31 cellular contexts compared by ENCODE assay signal in the genomic region with DNA sequence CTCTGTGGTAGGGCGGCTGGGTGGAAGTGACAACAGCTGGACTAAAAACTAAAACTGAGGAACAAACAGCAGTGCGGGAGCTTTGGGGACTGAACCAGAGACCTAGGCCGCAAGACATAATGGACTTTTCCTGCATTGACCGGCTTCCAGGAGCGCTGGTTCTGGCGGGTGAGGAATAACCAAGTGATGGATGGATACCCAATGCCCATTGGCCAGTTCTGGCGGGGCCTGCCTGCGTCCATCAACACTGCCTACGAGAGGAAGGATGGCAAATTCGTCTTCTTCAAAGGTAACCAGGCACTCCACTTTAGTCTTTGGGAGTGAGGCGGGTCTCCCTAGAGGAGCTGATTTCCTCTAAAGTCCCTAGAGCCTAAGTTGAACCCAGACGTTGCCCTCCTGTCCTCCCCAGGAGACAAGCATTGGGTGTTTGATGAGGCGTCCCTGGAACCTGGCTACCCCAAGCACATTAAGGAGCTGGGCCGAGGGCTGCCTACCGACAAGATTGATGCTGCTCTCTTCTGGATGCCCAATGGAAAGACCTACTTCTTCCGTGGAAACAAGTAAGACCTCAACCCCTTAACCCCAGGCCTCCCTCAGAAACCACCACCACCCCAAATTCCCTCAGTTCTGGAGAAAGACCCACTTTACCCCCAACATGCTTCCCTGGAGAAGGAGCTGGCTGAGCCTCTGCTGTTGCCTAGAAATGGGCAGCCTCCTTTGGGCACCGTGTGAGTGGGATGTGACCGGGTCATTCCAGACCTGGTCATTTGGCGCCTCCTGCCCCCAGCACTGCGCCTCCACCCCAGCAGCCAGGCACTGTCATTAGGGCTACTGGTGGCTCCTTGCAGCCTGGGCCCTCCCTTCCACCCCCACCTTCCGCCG. TPM values are rescaled to one million over a fixed set of nuclear protein-coding genes. Genes with fewer than 3 reads are reported as not detected.
DNase-seq lines count a peak whose midpoint lies in the region; ATAC-seq and TF ChIP-seq lines count a peak whose summit lies in the region.
"Had no signal": no experiment of that assay in that cellular context is flagged by ENCODE, and none has a peak within 500 bp of the region (broad histone marks: within the 10 kb centered on the region; RNA-seq: fewer than 3 reads in every experiment).

No MANE protein-coding gene starts in this region.

- H3K27ac ChIP-seq in AG04450 (ENCODE audit: low read depth, low read length): peak overlapping the region; percentile 65
- peak overlapping the region; percentile 8; the same call in 1 of the 2 replicates for H3K27ac ChIP-seq in IMR-90 (ENCODE audit: insufficient read depth, low read length)
- H3K27ac ChIP-seq in fibroblast of lung (ENCODE audit: insufficient read depth, low read length): peak overlapping the region; percentile 97
- H3K27ac ChIP-seq: neural progenitor cell, prostate gland had no signal

- H4K91ac ChIP-seq in IMR-90 (ENCODE audit: insufficient read depth, low read depth, low read length): no peak overlapping the region

- peaks cover 54% of the 10 kb centered on the region; the same call in 1 of the 2 replicates for H4K20me1 ChIP-seq in IMR-90 (ENCODE audit: insufficient read depth, low read length)
- H4K20me1 ChIP-seq in fibroblast of lung (ENCODE audit: control insufficient read depth, extremely low read depth, insufficient read depth, low read length): no peaks in the 10 kb centered on the region

- peaks cover 65% of the 10 kb centered on the region for H3K36me3 ChIP-seq in IMR-90 (ENCODE audit: control insufficient read depth, insufficient read depth, low read length)
- peaks cover 61% of the 10 kb centered on the region for H3K36me3 ChIP-seq in fibroblast of lung (ENCODE audit: control insufficient read depth, insufficient read depth, low read length)
- H3K36me3 ChIP-seq: neural progenitor cell had no signal

- H3K56ac ChIP-seq in IMR-90 (ENCODE audit: extremely low read depth, insufficient read depth, low read length): no peak overlapping the region

- BruUV-seq in IMR-90 (replicated peaks; lab: Mats Ljungman, UMichigan): no TSS peak

- peaks cover 27% of the 10 kb centered on the region for H3K9me1 ChIP-seq in IMR-90 (ENCODE audit: insufficient read depth, low read length)

- TF ChIP-seq CTCF in AG04450 (IDR thresholded peaks at IDR 0.05; ENCODE audit: low read depth, low read length) (no peak), IMR-90 (conservative IDR thresholded peaks at IDR 0.05; ENCODE audit: low read depth, low read length) (no peak), fibroblast of lung (conservative IDR thresholded peaks at IDR 0.05 in 1 of 2, IDR thresholded peaks at IDR 0.05 in 1 of 2; ENCODE audit: low read depth in 1 of 2, low read length in 2 of 2) (no peak)

- CTCF ChIA-PET in AG04450 (lab: Charles Lee): interaction anchor here (0.7 to 2.1 kb wide), 6 partner anchors 8 to 288 kb away, joined by 3 to 12 read pairs (median 6); no protein-coding TSS in a partner anchor
- CTCF ChIA-PET in IMR-90 (lab: Yijun Ruan, JAX): no interaction called here

- H3K4me3 ChIP-seq in AG04450 (ENCODE audit: low read depth, low read length) (no peak overlapping the region), IMR-90 (ENCODE audit: insufficient read depth, low read depth, low read length) (no peak overlapping the region), fibroblast of lung (replicated peaks in 1 of 4; ENCODE audit: control extremely low read depth in 1 of 4, insufficient read depth in 1 of 4, low read depth in 3 of 4, low read length in 4 of 4) (no peak overlapping the region)
- H3K4me3 ChIP-seq: heart right ventricle, neural progenitor cell, Peyer's patch, prostate gland, thoracic aorta had no signal

- H3K9ac ChIP-seq in IMR-90 (ENCODE audit: low read depth, low read length) (no peak overlapping the region), fibroblast of lung (ENCODE audit: insufficient read depth, low read length) (no peak overlapping the region)
- H3K9ac ChIP-seq: neural progenitor cell had no signal

- no peak overlapping the region for H2AK5ac ChIP-seq in IMR-90 (ENCODE audit: low read depth, low read length)

- H2BK5ac ChIP-seq in IMR-90 (ENCODE audit: low read depth, low read length, poor library complexity, severe bottlenecking): no peak overlapping the region

- no peak for TF ChIP-seq RAD21 in IMR-90 (IDR thresholded peaks at IDR 0.05; ENCODE audit: low read length)

- 98% methylated on average over 14 of the region's 22 CpGs; no CpG with 5 or more reads in 1 of the 2 experiments for WGBS in IMR-90 (ENCODE audit: extremely low coverage in 2 of 2, insufficient read length in 1 of 2), 2 experiments

- intact Hi-C loops in IMR-90 (cut with micrococcal nuclease): no loop called here
- intact Hi-C loops in posterior vena cava (cut with DNase I): loop anchor here in 1 of 2 donors (10.0 kb wide), 1 partner anchor 280 kb away; no protein-coding TSS in a partner anchor

- H3K4me2 ChIP-seq in IMR-90 (ENCODE audit: low read depth, low read length) (no peak overlapping the region), fibroblast of lung (ENCODE audit: extremely low read depth, insufficient read depth, low read length) (no peak overlapping the region)
- H3K4me2 ChIP-seq: neural progenitor cell had no signal

- H2AK9ac ChIP-seq in IMR-90 (replicated peaks; ENCODE audit: low read depth, low read length, poor library complexity): peak overlapping the region; percentile 69

- no peak overlapping the region; the same call in 1 of the 2 replicates for H3K4ac ChIP-seq in IMR-90 (ENCODE audit: low read depth, low read length)

- peak overlapping the region in 1 of 2 experiments; percentile 16; a peak in 1 of 4 replicates for H4K8ac ChIP-seq in IMR-90 (ENCODE audit: low read depth in 2 of 2, low read length in 2 of 2)

- in situ Hi-C loops in IMR-90 (cut with MboI; ENCODE audit: low sequenced_read_pairs): loop anchor here (10.0 kb wide), 1 partner anchor 260 kb away; a partner anchor contains a TSS

- no peaks in the 10 kb centered on the region for H3K27me3 ChIP-seq in AG04450 (ENCODE audit: control insufficient read depth, insufficient read depth, low read length)
- H3K27me3 ChIP-seq in IMR-90 (ENCODE audit: control insufficient read depth, insufficient read depth, low read length): no peaks in the 10 kb centered on the region
- no peaks in the 10 kb centered on the region for H3K27me3 ChIP-seq in fibroblast of lung (ENCODE audit: control insufficient read depth, insufficient read depth, low read length)
- H3K27me3 ChIP-seq: heart right ventricle, neural progenitor cell, Peyer's patch had no signal

- TF ChIP-seq POLR2A in IMR-90 (IDR thresholded peaks at IDR 0.05; ENCODE audit: low read depth, low read length): no peak

- H2AFZ ChIP-seq in IMR-90 (replicated peaks; ENCODE audit: low read length, poor library complexity) (peak overlapping the region; percentile 14), fibroblast of lung (ENCODE audit: low read length) (no peak overlapping the region)
- H2AFZ ChIP-seq: neural progenitor cell had no signal

- H4K5ac ChIP-seq in IMR-90 (ENCODE audit: low read depth, low read length): no peak overlapping the region

- no peak overlapping the region for H2BK15ac ChIP-seq in IMR-90 (ENCODE audit: low read depth, low read length)

- H3K23ac ChIP-seq in IMR-90 (ENCODE audit: low read depth, low read length): no peak overlapping the region; the same call in 1 of the 2 replicates

- H2BK20ac ChIP-seq in IMR-90 (ENCODE audit: low read depth, low read length): no peak overlapping the region

- H2BK120ac ChIP-seq in IMR-90 (ENCODE audit: low read depth, low read length): no peak overlapping the region

- DNase-seq in AG04450 (ENCODE audit: low read depth, low spot score): no peak
- DNase-seq in IMR-90: no peak
- DNase-seq in fibroblast of lung (ENCODE audit: low read depth in 2 of 2): no peak
- peak; percentile 70 for DNase-seq in posterior vena cava (ENCODE audit: low spot score)
- DNase-seq in iPS-NIHi11 (ENCODE audit: low spot score): no peak
- DNase-seq in NCI-H1048 (lab: John Stamatoyannopoulos, UW): no peak
- DNase-seq in retina: no peak
- no peak for DNase-seq in kidney tubule cell (ENCODE audit: low spot score)
- DNase-seq: 8988T; activated CD4-positive, alpha-beta T cell treated with anti-CD3 and anti-CD28 coated beads, Interleukin-2, amount 10 ng/mL, durations not matched to agents 7 days and 5 days; activated gamma-delta T cell treated with Interleukin-2 at 50 U/mL for 16 hours; activated naive CD8-positive, alpha-beta T cell treated with anti-CD3 and anti-CD28 coated beads, Interleukin-2, amount 50 U/mL, for 24 hours; activated T-cell treated with anti-CD3 and anti-CD28 coated beads, Interleukin-2, amount 50 U/mL, for 24 hours; effector CD8-positive, alpha-beta T cell; erythroblast; foreskin fibroblast; heart right ventricle; kidney glomerular epithelial cell; NCI-H187; NCI-H2171; NCI-H510A; NK-92 treated with Interleukin-12 subunit alpha and Interleukin-12 subunit beta, amount 100 ng/mL, for 24 hours; stimulated activated naive CD4-positive, alpha-beta T cell treated with Interleukin-2 at 50 U/mL for 16 hours; SW 1271; T1000 had no signal

- H3K9me3 ChIP-seq in AG04450 (ENCODE audit: control insufficient read depth, insufficient read depth, low read length) (no peaks in the 10 kb centered on the region), IMR-90 (ENCODE audit: control insufficient read depth, insufficient read depth, low read length) (no peaks in the 10 kb centered on the region), fibroblast of lung (ENCODE audit: control insufficient read depth, insufficient read depth, low read depth, low read length) (no peaks in the 10 kb centered on the region)
- H3K9me3 ChIP-seq: heart right ventricle, Peyer's patch, prostate gland, thoracic aorta had no signal

- H3K14ac ChIP-seq in IMR-90 (replicated peaks; ENCODE audit: low read depth, low read length): no peak overlapping the region

- dilution Hi-C loops in IMR-90 (cut with HindIII; ENCODE audit: low sequenced_read_pairs, unreplicated experiment): no loop called here

- peaks cover 66% of the 10 kb centered on the region for H3K79me2 ChIP-seq in fibroblast of lung (ENCODE audit: control insufficient read depth, insufficient read depth, low read length)

- peaks cover 10 to 71% of the 10 kb centered on the region in 2 experiments; a peak in 3 of 4 replicates for H3K79me1 ChIP-seq in IMR-90 (ENCODE audit: low read depth in 1 of 2, low read length in 2 of 2)

- ATAC-seq in IMR-90 (ENCODE audit: low read depth): no peak
- ATAC-seq: activated naive CD8-positive, alpha-beta T cell treated with anti-CD3 and anti-CD28 coated beads, Interleukin-2, amount 50 U/mL, for 24 hours; heart right ventricle; WTC11 had no signal

- H3K4me1 ChIP-seq in IMR-90 (ENCODE audit: control insufficient read depth, insufficient read depth, low read length): peaks cover 41% of the 10 kb centered on the region
- peaks cover 49% of the 10 kb centered on the region for H3K4me1 ChIP-seq in fibroblast of lung (ENCODE audit: control insufficient read depth, extremely low read depth, insufficient read depth, low read length)

- no peak overlapping the region for H3K18ac ChIP-seq in IMR-90 (ENCODE audit: low read depth, low read length)

- POLR2A ChIA-PET in AG04450 (lab: Yijun Ruan, JAX) (no interaction called here), IMR-90 (lab: Charles Lee; ENCODE audit: unreplicated experiment) (no interaction called here)

RNA-seq across cellular contexts. Expression of a gene that starts 8.1 kb away (rescaled TPM):
- polyA plus RNA-seq in AG04450 (2011; rRNA removed) (365 and 448 TPM in 2 replicates), IMR-90 (2012; rRNA removed) (315 and 375 TPM in 2 replicates), fibroblast of lung (393 and 397 TPM in 2 replicates)
- 257 and 350 TPM in 2 replicates for polyA minus RNA-seq in AG04450 (2011; rRNA and poly(A)+ RNA removed)
- total RNA-seq in IMR-90 (2012; rRNA removed) (124 and 156 TPM in 2 replicates), fibroblast of lung (346 and 375 TPM in 2 replicates), posterior vena cava (100 to 1,000 TPM; 229 to 234 TPM)
- 185 and 358 TPM in 2 replicates for polyA plus RNA-seq in IMR-90 (2012; cell fraction: cytosol; rRNA removed)
- 492 and 622 TPM in 2 replicates for polyA plus RNA-seq in IMR-90 (2012; cell fraction: nucleus; rRNA removed; ENCODE audit: low replicate concordance)
- polyA plus RNA-seq in fibroblast of lung (2012): 394 and 407 TPM in 2 replicates
- polyA minus RNA-seq in fibroblast of lung (ENCODE audit: low replicate concordance): 565 and 590 TPM in 2 replicates
- polyA plus RNA-seq: CD8-positive, alpha-beta memory T cell had no signal

RNA-seq across cellular contexts. Expression of a gene that starts 14.8 kb away (rescaled TPM):
- 71.8 and 78.1 TPM in 2 replicates for polyA plus RNA-seq in AG04450 (2011; rRNA removed)
- 17.4 and 20.0 TPM in 2 replicates for polyA minus RNA-seq in AG04450 (2011; rRNA and poly(A)+ RNA removed)
- 23.9 and 51.4 TPM in 2 replicates for total RNA-seq in IMR-90 (2012; rRNA removed)
- polyA plus RNA-seq in IMR-90 (2012; rRNA removed): 33.1 and 45.7 TPM in 2 replicates
- polyA plus RNA-seq in IMR-90 (2012; cell fraction: cytosol; rRNA removed): 114 and 912 TPM in 2 replicates
- polyA plus RNA-seq in IMR-90 (2012; cell fraction: nucleus; rRNA removed; ENCODE audit: low replicate concordance): 35.8 and 40.4 TPM in 2 replicates
- total RNA-seq in fibroblast of lung: 40.8 and 50.5 TPM in 2 replicates
- 38.0 and 44.1 TPM in 2 replicates for polyA plus RNA-seq in fibroblast of lung
- 145 and 212 TPM in 2 replicates for polyA plus RNA-seq in fibroblast of lung (2012)
- polyA minus RNA-seq in fibroblast of lung (ENCODE audit: low replicate concordance): 2.2 and 32.5 TPM in 2 replicates
- total RNA-seq in posterior vena cava: 10 to 100 TPM; 58.5 to 58.9 TPM

RNA-seq across cellular contexts. Expression of a gene that starts 27.1 kb away (rescaled TPM):
- polyA plus RNA-seq in AG04450 (2011; rRNA removed) (87.8 and 125 TPM in 2 replicates), IMR-90 (2012; rRNA removed) (118 and 121 TPM in 2 replicates), fibroblast of lung (100 and 130 TPM in 2 replicates)
- polyA minus RNA-seq in AG04450 (2011; rRNA and poly(A)+ RNA removed): 128 and 185 TPM in 2 replicates
- total RNA-seq in IMR-90 (2012; rRNA removed) (19.4 and 25.1 TPM in 2 replicates), fibroblast of lung (71.9 and 95.5 TPM in 2 replicates), posterior vena cava (100 to 1,000 TPM; 129 to 139 TPM)
- 86.3 and 158 TPM in 2 replicates for polyA plus RNA-seq in IMR-90 (2012; cell fraction: cytosol; rRNA removed)
- polyA plus RNA-seq in IMR-90 (2012; cell fraction: nucleus; rRNA removed; ENCODE audit: low replicate concordance): 38.3 and 104 TPM in 2 replicates
- polyA plus RNA-seq in fibroblast of lung (2012): 143 and 172 TPM in 2 replicates
- polyA minus RNA-seq in fibroblast of lung (ENCODE audit: low replicate concordance): 703 and 794 TPM in 2 replicates

RNA-seq across cellular contexts. Expression of a gene that starts 29.2 kb away (rescaled TPM):
- 7.5 and 7.7 TPM in 2 replicates for polyA plus RNA-seq in AG04450 (2011; rRNA removed)
- 6.8 and 9.1 TPM in 2 replicates for polyA minus RNA-seq in AG04450 (2011; rRNA and poly(A)+ RNA removed)
- total RNA-seq in IMR-90 (2012; rRNA removed): 1.4 and 2.0 TPM in 2 replicates
- 1.4 and 1.8 TPM in 2 replicates for polyA plus RNA-seq in IMR-90 (2012; rRNA removed)
- polyA plus RNA-seq in IMR-90 (2012; cell fraction: cytosol; rRNA removed): 1.5 and 2.2 TPM in 2 replicates
- polyA plus RNA-seq in IMR-90 (2012; cell fraction: nucleus; rRNA removed; ENCODE audit: low replicate concordance): 3.9 and 11.9 TPM in 2 replicates
- total RNA-seq in fibroblast of lung: 5.1 and 6.3 TPM in 2 replicates
- polyA plus RNA-seq in fibroblast of lung: 7.1 and 9.5 TPM in 2 replicates
- 3.0 and 4.1 TPM in 2 replicates for polyA plus RNA-seq in fibroblast of lung (2012)
- polyA minus RNA-seq in fibroblast of lung (ENCODE audit: low replicate concordance): 13.6 and 26.7 TPM in 2 replicates
- total RNA-seq in posterior vena cava: 10 to 100 TPM; 11.4 to 17.5 TPM
- polyA plus RNA-seq: CD8-positive, alpha-beta memory T cell had no signal

RNA-seq across cellular contexts. Expression of a gene that starts 38.6 kb away (rescaled TPM):
- polyA plus RNA-seq in AG04450 (2011; rRNA removed): 0.06 and 0.19 TPM in 2 replicates
- 0.23 TPM in 1 of 2 replicates, not detected in the other for polyA minus RNA-seq in AG04450 (2011; rRNA and poly(A)+ RNA removed)
- under 0.01 TPM in 2 replicates for total RNA-seq in IMR-90 (2012; rRNA removed)
- polyA plus RNA-seq in IMR-90 (2012; rRNA removed): 0.07 TPM in 1 of 2 replicates, not detected in the other
- 0.04 TPM in 1 of 2 replicates, not detected in the other for polyA plus RNA-seq in IMR-90 (2012; cell fraction: cytosol; rRNA removed)
- polyA plus RNA-seq in IMR-90 (2012; cell fraction: nucleus; rRNA removed; ENCODE audit: low replicate concordance): 0.52 and 0.69 TPM in 2 replicates
- total RNA-seq in fibroblast of lung: 0.17 and 0.26 TPM in 2 replicates
- 0.02 and 0.06 TPM in 2 replicates for polyA plus RNA-seq in fibroblast of lung
- polyA plus RNA-seq in fibroblast of lung (2012): 0.10 and 0.15 TPM in 2 replicates
- polyA minus RNA-seq in fibroblast of lung (ENCODE audit: low replicate concordance): not detected in 2 replicates
- total RNA-seq in posterior vena cava: under 1 TPM; 0.23 to 0.43 TPM

Comparison
In these comparisons a context has a peak if more than half of its experiments do, and no peak if none do; other contexts are left out.
1. H3K27ac ChIP-seq: peak in every context shown above with its lines; median percentile 97 in fibroblast of lung; 65 in AG04450; 8 in IMR-90.